Comparison of ENCODE assay signal across 8 cellular contexts in genomic region chr14:55052259-55052930, GRCh38. TPM values are rescaled to one million over a fixed set of nuclear protein-coding genes. Genes with fewer than 3 reads are reported as not detected.
DNase-seq lines count a peak whose midpoint lies in the region; ATAC-seq, FAIRE-seq and TF ChIP-seq lines count a peak whose summit lies in the region.

No MANE protein-coding gene starts in this region.

- H3K4me1 Mint-ChIP-seq in CD4-positive, CD25-positive, alpha-beta regulatory T cell, result peaks cover 22 to 54% (median 41%) of the 10 kb centered on the region in 4 donors

- no peaks in the 10 kb centered on the region for H3K27me3 ChIP-seq in CD4-positive, CD25-positive, alpha-beta regulatory T cell (ENCODE audit: control insufficient read depth, insufficient read depth, low read length)

- H3K27ac ChIP-seq in CD4-positive, CD25-positive, alpha-beta regulatory T cell (ENCODE audit: insufficient read depth, low read length, poor library complexity, severe bottlenecking), result peak overlapping the region; percentile 100

- H3K9me3 Mint-ChIP-seq in CD4-positive, CD25-positive, alpha-beta regulatory T cell, result peaks cover 0 to 1% (median 0%) of the 10 kb centered on the region in 7 donors

- H3K36me3 Mint-ChIP-seq in CD4-positive, CD25-positive, alpha-beta regulatory T cell, result peaks cover 14% of the 10 kb centered on the region

- DNase-seq in CD4-positive, CD25-positive, alpha-beta regulatory T cell, result no peak
- no peak for DNase-seq in GM19239 (ENCODE audit: insufficient read length, low spot score)
- peak; percentile 31 for DNase-seq in LHCN-M2 (ENCODE audit: low read depth)
- peak; percentile 50 for DNase-seq in cerebellar cortex (ENCODE audit: low spot score)
- no peak for DNase-seq in mucosa of descending colon
- no peak for DNase-seq in SW 1271 (lab: John Stamatoyannopoulos, UW)
- no peak for DNase-seq in activated effector memory CD4-positive, alpha-beta T cell treated with anti-CD3 and anti-CD28 coated beads, Interleukin-2, amount 50 U/mL, for 16 hours
- DNase-seq in stimulated activated CD4-positive, alpha-beta T cell treated with anti-CD3 and anti-CD28 coated beads, Interleukin-1b, Interleukin-23, amount 100 ng/mL, for 48 hours, result no peak

- no peak for ATAC-seq in CD4-positive, CD25-positive, alpha-beta regulatory T cell (ENCODE audit: low read depth in 2 of 2)
- ATAC-seq in mucosa of descending colon, result no peak

- H3K27ac Mint-ChIP-seq in CD4-positive, CD25-positive, alpha-beta regulatory T cell, result peak overlapping the region; percentile 91 to 99 (median 96)

- H3K9me3 ChIP-seq in CD4-positive, CD25-positive, alpha-beta regulatory T cell (ENCODE audit: control insufficient read depth in 2 of 2, low read length in 2 of 2), result no peaks in the 10 kb centered on the region
- no peaks in the 10 kb centered on the region for H3K9me3 ChIP-seq in mucosa of descending colon

- intact Hi-C loops in mucosa of descending colon (cut with DNase I, micrococcal nuclease), result no loop called here

- no peak for TF ChIP-seq CTCF in mucosa of descending colon (IDR thresholded peaks at IDR 0.05)

- H3K36me3 ChIP-seq in CD4-positive, CD25-positive, alpha-beta regulatory T cell (ENCODE audit: control insufficient read depth, insufficient read depth, low read length), result peaks cover 15% of the 10 kb centered on the region
- H3K36me3 ChIP-seq in mucosa of descending colon (ENCODE audit: low read depth), result no peaks in the 10 kb centered on the region

- H3K4me1 ChIP-seq in CD4-positive, CD25-positive, alpha-beta regulatory T cell (ENCODE audit: control insufficient read depth, insufficient read depth, low read length, poor library complexity, severe bottlenecking), result peaks cover 41% of the 10 kb centered on the region
- H3K4me1 ChIP-seq in mucosa of descending colon (ENCODE audit: low read depth), result peaks cover 41% of the 10 kb centered on the region

- peak; percentile 91 for FAIRE-seq in GM19239 (lab: Jason Lieb, UNC)

- peaks cover 5% of the 10 kb centered on the region for H3K27me3 Mint-ChIP-seq in CD4-positive, CD25-positive, alpha-beta regulatory T cell

- H3K4me3 Mint-ChIP-seq in CD4-positive, CD25-positive, alpha-beta regulatory T cell, result peak overlapping the region; percentile 90 to 99 (median 94)

- H3K4me3 ChIP-seq in CD4-positive, CD25-positive, alpha-beta regulatory T cell (ENCODE audit: low read depth, low read length), result peak overlapping the region; percentile 99
- H3K4me3 ChIP-seq in mucosa of descending colon, result peak overlapping the region; percentile 100

RNA-seq across cellular contexts. Expression of gene MAPK1IP1L, which starts 0.9 kb away (rescaled TPM):
- 193 TPM for total RNA-seq in CD4-positive, CD25-positive, alpha-beta regulatory T cell
- polyA plus RNA-seq in CD4-positive, CD25-positive, alpha-beta regulatory T cell, result 100 to 1,000 TPM in 2 of 4 donors, 10 to 100 TPM in 2; 97.1 to 129 (median 101) TPM
- total RNA-seq in LHCN-M2 (2014; rRNA removed) (117 and 196 TPM in 2 replicates), mucosa of descending colon (10 to 100 TPM; 67.7 to 72.7 (median 69.7) TPM)
- 57.4 TPM for polyA plus RNA-seq in LHCN-M2 (2012)

RNA-seq across cellular contexts. Expression of gene SOCS4, which starts 25.4 kb away (rescaled TPM):
- 28.5 TPM for total RNA-seq in CD4-positive, CD25-positive, alpha-beta regulatory T cell
- 1 to 10 TPM; 2.5 to 3.8 (median 2.7) TPM for polyA plus RNA-seq in CD4-positive, CD25-positive, alpha-beta regulatory T cell
- total RNA-seq in LHCN-M2 (2014; rRNA removed), result 21.7 and 33.9 TPM in 2 replicates
- polyA plus RNA-seq in LHCN-M2 (2012), result 4.6 TPM
- total RNA-seq in mucosa of descending colon, result 10 to 100 TPM; 16.6 to 41.6 (median 23.5) TPM

RNA-seq across cellular contexts. Expression of gene WDHD1, which starts 25.5 kb away (rescaled TPM):
- 4.7 TPM for total RNA-seq in CD4-positive, CD25-positive, alpha-beta regulatory T cell
- 1 to 10 TPM; 1.7 to 3.3 (median 3.0) TPM for polyA plus RNA-seq in CD4-positive, CD25-positive, alpha-beta regulatory T cell
- total RNA-seq in LHCN-M2 (2014; rRNA removed) (25.5 and 26.4 TPM in 2 replicates), mucosa of descending colon (1 to 10 TPM; 2.6 to 6.5 (median 3.4) TPM)
- polyA plus RNA-seq in LHCN-M2 (2012), result 4.5 TPM

Comparison
In these comparisons a context has a peak if more than half of its experiments do, and no peak if none do; other contexts are left out.
1. DNase-seq: peak in LHCN-M2 (single experiment) and cerebellar cortex (single experiment); none in CD4-positive, CD25-positive, alpha-beta regulatory T cell (0 of 3), GM19239 (single experiment), mucosa of descending colon (0 of 3), SW 1271 (0 of 2), activated effector memory CD4-positive, alpha-beta T cell treated with anti-CD3 and anti-CD28 coated beads, Interleukin-2, amount 50 U/mL, for 16 hours (single experiment) and stimulated activated CD4-positive, alpha-beta T cell treated with anti-CD3 and anti-CD28 coated beads, Interleukin-1b, Interleukin-23, amount 100 ng/mL, for 48 hours (single experiment).